ENCODE assay signal across 10 cellular contexts in genomic region chr3:53071882-53072431, GRCh38. TPM values are rescaled to one million over a fixed set of nuclear protein-coding genes. Genes with fewer than 3 reads are reported as not detected.
DNase-seq lines count a peak whose midpoint lies in the region; ATAC-seq, FAIRE-seq and TF ChIP-seq lines count a peak whose summit lies in the region.
"Had no signal": no experiment of that assay in that cellular context is flagged by ENCODE, and none has a peak within 500 bp of the region (broad histone marks: within the 10 kb centered on the region; RNA-seq: fewer than 3 reads in every experiment).

No MANE protein-coding gene starts in this region.

- peaks cover 0 to 9% of the 10 kb centered on the region in 2 donors for H3K4me1 ChIP-seq in kidney (ENCODE audit: control insufficient read depth in 1 of 2, insufficient read depth in 1 of 2, low read depth in 1 of 2, low read length in 2 of 2)

- intact Hi-C loops in activated CD4-positive, alpha-beta memory T cell treated with anti-CD3 and anti-CD28 coated beads for 36 hours (cut with micrococcal nuclease), result loop anchor here (1.0 to 2.0 kb wide), 4 partner anchors 29 to 330 kb away; no protein-coding TSS in a partner anchor
- intact Hi-C loops in kidney (cut with DNase I), result no loop called here

- no peak for ATAC-seq in activated T-cell treated with anti-CD3 and anti-CD28 coated beads, Interleukin-2, amount 50 U/mL, for 72 hours (replicated peaks in 1 of 2)
- no peak for ATAC-seq in stimulated activated memory B cell treated with anti-CD40 and anti-IgM and Interleukin-4, amounts not matched to agents 10 μg/mL and 1 μg/mL and 100 μg/mL, for 72 hours
- no peak for ATAC-seq in HG03378 (IDR thresholded peaks at IDR 0.05; ENCODE audit: unreplicated experiment)

- no peaks in the 10 kb centered on the region for H3K27me3 Mint-ChIP-seq in activated T-cell treated with anti-CD3 and anti-CD28 coated beads, Interleukin-2, amount 50 U/mL, for 72 hours (ENCODE audit: low read depth)
- no peaks in the 10 kb centered on the region for H3K27me3 Mint-ChIP-seq in activated CD4-positive, alpha-beta memory T cell treated with anti-CD3 and anti-CD28 coated beads for 36 hours
- H3K27me3 Mint-ChIP-seq in stimulated activated memory B cell treated with anti-CD40 and anti-IgM and Interleukin-4, amounts not matched to agents 10 μg/mL and 1 μg/mL and 100 μg/mL, for 72 hours, result no peaks in the 10 kb centered on the region
- H3K27me3 Mint-ChIP-seq: activated naive CD4-positive, alpha-beta T cell treated with anti-CD3 and anti-CD28 coated beads, Interleukin-2, amount 50 U/mL, for 24 hours; memory B cell had no signal

- H3K9me3 Mint-ChIP-seq in activated T-cell treated with anti-CD3 and anti-CD28 coated beads, Interleukin-2, amount 50 U/mL, for 72 hours, result no peaks in the 10 kb centered on the region
- H3K9me3 Mint-ChIP-seq in activated CD4-positive, alpha-beta memory T cell treated with anti-CD3 and anti-CD28 coated beads for 36 hours, result no peaks in the 10 kb centered on the region
- no peaks in the 10 kb centered on the region for H3K9me3 Mint-ChIP-seq in stimulated activated memory B cell treated with anti-CD40 and anti-IgM and Interleukin-4, amounts not matched to agents 10 μg/mL and 1 μg/mL and 100 μg/mL, for 72 hours
- H3K9me3 Mint-ChIP-seq: activated naive CD4-positive, alpha-beta T cell treated with anti-CD3 and anti-CD28 coated beads, Interleukin-2, amount 50 U/mL, for 24 hours; memory B cell had no signal

- peak overlapping the region; percentile 48 to 78 for H3K9ac ChIP-seq in kidney (ENCODE audit: low read length in 2 of 2)

- no peak overlapping the region for H3K27ac Mint-ChIP-seq in activated T-cell treated with anti-CD3 and anti-CD28 coated beads, Interleukin-2, amount 50 U/mL, for 72 hours
- peak overlapping the region; percentile 85 for H3K27ac Mint-ChIP-seq in activated CD4-positive, alpha-beta memory T cell treated with anti-CD3 and anti-CD28 coated beads for 36 hours
- H3K27ac Mint-ChIP-seq in stimulated activated memory B cell treated with anti-CD40 and anti-IgM and Interleukin-4, amounts not matched to agents 10 μg/mL and 1 μg/mL and 100 μg/mL, for 72 hours, result peak overlapping the region; percentile 96

- no peak overlapping the region for H3K27ac ChIP-seq in kidney (ENCODE audit: low read depth in 2 of 2, low read length in 2 of 2)

- POLR2A ChIA-PET in activated CD4-positive, alpha-beta memory T cell treated with anti-CD3 and anti-CD28 coated beads for 36 hours (lab: Charles Lee), result no interaction called here

- H3K4me3 ChIP-seq in kidney (ENCODE audit: low read length in 2 of 2), result peak overlapping the region; percentile 75 to 94

- H3K4me3 Mint-ChIP-seq in activated T-cell treated with anti-CD3 and anti-CD28 coated beads, Interleukin-2, amount 50 U/mL, for 72 hours, result peak overlapping the region; percentile 89 to 93
- H3K4me3 Mint-ChIP-seq in activated CD4-positive, alpha-beta memory T cell treated with anti-CD3 and anti-CD28 coated beads for 36 hours, result no peak overlapping the region
- no peak overlapping the region for H3K4me3 Mint-ChIP-seq in stimulated activated memory B cell treated with anti-CD40 and anti-IgM and Interleukin-4, amounts not matched to agents 10 μg/mL and 1 μg/mL and 100 μg/mL, for 72 hours

- H3K36me3 Mint-ChIP-seq in activated T-cell treated with anti-CD3 and anti-CD28 coated beads, Interleukin-2, amount 50 U/mL, for 72 hours (ENCODE audit: insufficient read depth in 2 of 2), result no peaks in the 10 kb centered on the region
- H3K36me3 Mint-ChIP-seq in activated CD4-positive, alpha-beta memory T cell treated with anti-CD3 and anti-CD28 coated beads for 36 hours, result no peaks in the 10 kb centered on the region
- H3K36me3 Mint-ChIP-seq in stimulated activated memory B cell treated with anti-CD40 and anti-IgM and Interleukin-4, amounts not matched to agents 10 μg/mL and 1 μg/mL and 100 μg/mL, for 72 hours, result peaks cover 5% of the 10 kb centered on the region
- H3K36me3 Mint-ChIP-seq: activated naive CD4-positive, alpha-beta T cell treated with anti-CD3 and anti-CD28 coated beads, Interleukin-2, amount 50 U/mL, for 24 hours had no signal

- CTCF ChIA-PET in activated CD4-positive, alpha-beta memory T cell treated with anti-CD3 and anti-CD28 coated beads for 36 hours (lab: Charles Lee), result interaction anchor here (0.5 to 2.3 kb wide), 15 partner anchors 9 to 451 kb away, joined by 3 to 11 read pairs (median 4); no protein-coding TSS in a partner anchor

- TF ChIP-seq CTCF in kidney (IDR thresholded peaks at IDR 0.05; ENCODE audit: borderline replicate concordance, extremely low read depth, insufficient read depth), result no peak

- FAIRE-seq in kidney (lab: Jason Lieb, UNC), result no peak

- no peaks in the 10 kb centered on the region for H3K36me3 ChIP-seq in kidney (ENCODE audit: control insufficient read depth in 1 of 2, insufficient read depth in 2 of 2, low read length in 2 of 2)

- no peaks in the 10 kb centered on the region for H3K9me3 ChIP-seq in kidney (ENCODE audit: control insufficient read depth in 1 of 2, low read length in 2 of 2)

- H3K4me1 Mint-ChIP-seq in activated T-cell treated with anti-CD3 and anti-CD28 coated beads, Interleukin-2, amount 50 U/mL, for 72 hours (ENCODE audit: low read depth), result peaks cover 19% of the 10 kb centered on the region
- H3K4me1 Mint-ChIP-seq in activated CD4-positive, alpha-beta memory T cell treated with anti-CD3 and anti-CD28 coated beads for 36 hours (ENCODE audit: low read depth), result peaks cover 12% of the 10 kb centered on the region
- peaks cover 16% of the 10 kb centered on the region for H3K4me1 Mint-ChIP-seq in stimulated activated memory B cell treated with anti-CD40 and anti-IgM and Interleukin-4, amounts not matched to agents 10 μg/mL and 1 μg/mL and 100 μg/mL, for 72 hours

- no peak for DNase-seq in activated T-cell treated with anti-CD3 and anti-CD28 coated beads, Interleukin-2, amount 50 U/mL, for 72 hours
- no peak for DNase-seq in activated T-cell treated with anti-CD3 and anti-CD28 coated beads, Interleukin-2, amount 50 U/mL, for 1 hour
- DNase-seq in activated CD4-positive, alpha-beta memory T cell treated with anti-CD3 and anti-CD28 coated beads for 36 hours, result no peak
- DNase-seq in kidney (no peak), UCSD-AML1 (lab: John Stamatoyannopoulos, UW; ENCODE audit: unreplicated experiment) (no peak), activated gamma-delta T cell (lab: John Stamatoyannopoulos, UW) (no peak)

RNA-seq across cellular contexts. Expression of gene SFMBT1, which starts 26.1 kb away (rescaled TPM):
- 10 to 100 TPM; 24.9 to 26.3 TPM for total RNA-seq in activated T-cell treated with anti-CD3 and anti-CD28 coated beads, Interleukin-2, amount 50 U/mL, for 72 hours
- total RNA-seq in activated CD4-positive, alpha-beta memory T cell treated with anti-CD3 and anti-CD28 coated beads for 36 hours, result 10 to 100 TPM; 22.1 to 22.8 TPM
- 16.0 TPM for total RNA-seq in kidney
- polyA plus RNA-seq in kidney (ENCODE audit: insufficient read depth, low read depth, low replicate concordance), result 3.4 TPM

RNA-seq across cellular contexts. Expression of gene RFT1, which starts 58.3 kb away (rescaled TPM):
- 10 to 100 TPM; 26.6 to 29.9 TPM for total RNA-seq in activated T-cell treated with anti-CD3 and anti-CD28 coated beads, Interleukin-2, amount 50 U/mL, for 72 hours
- 10 to 100 TPM; 35.0 to 38.2 TPM for total RNA-seq in activated CD4-positive, alpha-beta memory T cell treated with anti-CD3 and anti-CD28 coated beads for 36 hours
- 22.8 TPM for total RNA-seq in kidney
- polyA plus RNA-seq in kidney (ENCODE audit: insufficient read depth, low read depth, low replicate concordance), result 14.7 TPM

Comparison
In these comparisons a context has a peak if more than half of its experiments do, and no peak if none do; other contexts are left out.
1. H3K4me3 Mint-ChIP-seq: peak in activated T-cell treated with anti-CD3 and anti-CD28 coated beads, Interleukin-2, amount 50 U/mL, for 72 hours (2 of 2); none in activated CD4-positive, alpha-beta memory T cell treated with anti-CD3 and anti-CD28 coated beads for 36 hours (single experiment) and stimulated activated memory B cell treated with anti-CD40 and anti-IgM and Interleukin-4, amounts not matched to agents 10 μg/mL and 1 μg/mL and 100 μg/mL, for 72 hours (single experiment).